In genomic region chr16:49855280-49855821, GRCh38 we compare ENCODE assay signal across 8 cellular contexts. TPM values are rescaled to one million over a fixed set of nuclear protein-coding genes. Genes with fewer than 3 reads are reported as not detected.
A peak's percentile ranks its signal among the peaks of the same experiment; 100 is the strongest.
DNase-seq lines count a peak whose midpoint lies in the region; ATAC-seq and TF ChIP-seq lines count a peak whose summit lies in the region.

No MANE protein-coding gene starts in this region.

- no TSS peak for BruUV-seq in Caco-2 (replicated peaks; lab: Mats Ljungman, UMichigan)

- under 1% methylated on average over 65 of the region's 75 CpGs for WGBS in prostate gland

- CTCF ChIA-PET in Caco-2 (lab: Charles Lee), result interaction anchor here (0.7 kb wide), 1 partner anchor 448 kb away, joined by 3 read pairs; no protein-coding TSS in a partner anchor
- CTCF ChIA-PET in T-cell (lab: Charles Lee), result no interaction called here

- peaks cover 26% of the 10 kb centered on the region for H3K27me3 Mint-ChIP-seq in Caco-2 (ENCODE audit: insufficient read depth, unreplicated experiment)
- H3K27me3 Mint-ChIP-seq in T-cell, result peaks cover 38 to 45% of the 10 kb centered on the region in 2 donors

- H3K36me3 ChIP-seq in Caco-2 (ENCODE audit: control insufficient read depth, insufficient read depth, low read length) (no peaks in the 10 kb centered on the region), ascending aorta (no peaks in the 10 kb centered on the region), right atrium auricular region (no peaks in the 10 kb centered on the region), prostate gland (no peaks in the 10 kb centered on the region)

- no peaks in the 10 kb centered on the region for H3K9me3 ChIP-seq in Caco-2
- H3K9me3 ChIP-seq in ascending aorta, result no peaks in the 10 kb centered on the region
- no peaks in the 10 kb centered on the region for H3K9me3 ChIP-seq in right atrium auricular region
- no peaks in the 10 kb centered on the region for H3K9me3 ChIP-seq in prostate gland

- intact Hi-C loops in Caco-2 (cut with micrococcal nuclease; ENCODE audit: unreplicated experiment), result no loop called here
- intact Hi-C loops in ascending aorta (cut with DNase I), result loop anchor here (2.0 to 10.0 kb wide), 8 partner anchors 19 to 1241 kb away; partner anchors contain the start of genes CNEP1R1, HEATR3 and N4BP1
- intact Hi-C loops in prostate gland (cut with DNase I), result loop anchor here (5.0 to 10.0 kb wide), 6 partner anchors 103 to 363 kb away; partner anchors contain the start of gene TENT4B

- peak overlapping the region; percentile 61 for H3K4me3 ChIP-seq in Caco-2 (ENCODE audit: low read depth, low read length)
- peak overlapping the region; percentile 49 for H3K4me3 ChIP-seq in LNCaP clone FGC (ENCODE audit: low read depth, low read length)
- peak overlapping the region; percentile 74 to 81 for H3K4me3 ChIP-seq in ascending aorta
- H3K4me3 ChIP-seq in right atrium auricular region, result peak overlapping the region; percentile 73 to 77
- H3K4me3 ChIP-seq in prostate gland, result peak overlapping the region; percentile 70 to 79

- H3K27ac ChIP-seq in ascending aorta, result peak overlapping the region; percentile 87 to 92
- peak overlapping the region; percentile 80 to 93 for H3K27ac ChIP-seq in right atrium auricular region
- H3K27ac ChIP-seq in prostate gland, result peak overlapping the region; percentile 85 to 86

- H3K27ac Mint-ChIP-seq in Caco-2 (ENCODE audit: unreplicated experiment) (no peak overlapping the region), T-cell (no peak overlapping the region)

- H3K4me3 Mint-ChIP-seq in Caco-2 (ENCODE audit: unreplicated experiment) (peak overlapping the region; percentile 86), T-cell (peak overlapping the region; percentile 21 to 86 (median 52))

- H3K9me3 Mint-ChIP-seq in Caco-2 (ENCODE audit: unreplicated experiment), result no peaks in the 10 kb centered on the region
- no peaks in the 10 kb centered on the region for H3K9me3 Mint-ChIP-seq in T-cell

- DNase-seq in Caco-2 (peak; percentile 79 to 81), LNCaP clone FGC (ENCODE audit: low read depth) (peak; percentile 18), T-cell (peak in 33 of 34 experiments; percentile 21 to 70 (median 48)), ascending aorta (ENCODE audit: low spot score in 2 of 2) (peak in 1 of 2 donors; percentile 89), right atrium auricular region (ENCODE audit: low spot score) (peak; percentile 78), prostate gland (ENCODE audit: low spot score) (peak; percentile 84)

- ATAC-seq in GM21717 (IDR thresholded peaks at IDR 0.05; ENCODE audit: unreplicated experiment) (peak; percentile 65), T-cell (replicated peaks in 1 of 4) (peak; percentile 76 to 79 (median 79)), HG03025 (IDR thresholded peaks at IDR 0.05; ENCODE audit: low FRiP score, unreplicated experiment) (no peak)

- TF ChIP-seq CTCF in Caco-2 (IDR thresholded peaks at IDR 0.05; ENCODE audit: insufficient read depth in 1 of 2, low read depth in 1 of 2, low read length in 1 of 2, severe bottlenecking in 1 of 2, unreplicated experiment in 1 of 2) (no peak), LNCaP clone FGC (IDR thresholded peaks at IDR 0.05; ENCODE audit: control insufficient read depth, extremely low read depth, insufficient read depth) (no peak), ascending aorta (IDR thresholded peaks at IDR 0.05) (no peak), right atrium auricular region (IDR thresholded peaks at IDR 0.05) (no peak), prostate gland (IDR thresholded peaks at IDR 0.05) (no peak)

- H3K27me3 ChIP-seq in Caco-2 (replicated peaks; ENCODE audit: control insufficient read depth, insufficient read depth, low read length), result peaks cover 4% of the 10 kb centered on the region; the same call in 1 of the 2 replicates
- no peaks in the 10 kb centered on the region for H3K27me3 ChIP-seq in ascending aorta
- H3K27me3 ChIP-seq in right atrium auricular region, result no peaks in the 10 kb centered on the region
- H3K27me3 ChIP-seq in prostate gland (replicated peaks; ENCODE audit: insufficient read depth), result no peaks in the 10 kb centered on the region

- H3K36me3 Mint-ChIP-seq in Caco-2 (ENCODE audit: insufficient read depth, unreplicated experiment), result no peaks in the 10 kb centered on the region
- no peaks in the 10 kb centered on the region for H3K36me3 Mint-ChIP-seq in T-cell

- POLR2A ChIA-PET in Caco-2 (lab: Charles Lee), result no interaction called here
- POLR2A ChIA-PET in T-cell (lab: Charles Lee), result no interaction called here

- TF ChIP-seq POLR2A in prostate gland (IDR thresholded peaks at IDR 0.05), result peak; percentile 63

- H3K4me1 ChIP-seq in Caco-2 (peaks cover 33% of the 10 kb centered on the region), ascending aorta (peaks cover 0 to 14% of the 10 kb centered on the region in 2 donors), right atrium auricular region (peaks cover 0 to 51% of the 10 kb centered on the region in 2 donors), prostate gland (replicated peaks) (peaks cover 9% of the 10 kb centered on the region)

- H3K4me1 Mint-ChIP-seq in Caco-2 (ENCODE audit: low read depth, unreplicated experiment) (peaks cover 14% of the 10 kb centered on the region), T-cell (peaks cover 6 to 16% (median 15%) of the 10 kb centered on the region in 3 donors)

RNA-seq across cellular contexts. Expression of gene ZNF423, which starts 0.6 kb away (rescaled TPM):
- total RNA-seq in Caco-2 (2022) (0.07 and 0.20 TPM in 2 replicates), T-cell (under 1 TPM in 2 of 5 donors, not detected in 3; 0.07 to 0.12 TPM), ascending aorta (42.9 TPM), right atrium auricular region (10 to 100 TPM in 1 of 2 donors, 1 to 10 TPM in 1; 8.5 to 10.7 TPM), prostate gland (10 to 100 TPM in 1 of 2 donors, 1 to 10 TPM in 1; 6.1 to 22.7 TPM)
